Comparison of ENCODE assay signal across 1 cellular context in genomic region chr1:213051127-213051880, GRCh38.
TF ChIP-seq lines count a peak whose summit lies in the region.

TSS of gene RPS6KC1 (plus strand) at chr1:213051241. CDS start at chr1:213051405, 164 bp downstream.

TF ChIP-seq in HEK293, 187 proteins besides CTCF, POLR2A, EP300 and RAD21 (continued from another document and continues in another):
- TF ChIP-seq PRDM4 (tag by site-specific recombination; IDR thresholded peaks at IDR 0.05), result no peak
- no peak for TF ChIP-seq ZNF580 (tag by site-specific recombination; IDR thresholded peaks at IDR 0.05)
- no peak for TF ChIP-seq KLF7 (tag by site-specific recombination; IDR thresholded peaks at IDR 0.05; ENCODE audit: borderline replicate concordance)
- TF ChIP-seq TRIM28 (IDR thresholded peaks at IDR 0.05; ENCODE audit: borderline replicate concordance, low read length), result no peak
- TF ChIP-seq ZNF19 (tag by site-specific recombination; IDR thresholded peaks at IDR 0.05; ENCODE audit: low read depth), result no peak
- TF ChIP-seq ZNF302 (tag by site-specific recombination; IDR thresholded peaks at IDR 0.05; ENCODE audit: low read depth), result no peak
- peak; percentile 38 for TF ChIP-seq ZFHX2 (tag by site-specific recombination; conservative IDR thresholded peaks at IDR 0.05)
- TF ChIP-seq ZNF596 (tag by site-specific recombination; IDR thresholded peaks at IDR 0.05), result no peak
- TF ChIP-seq ZNF830 (tag by site-specific recombination; IDR thresholded peaks at IDR 0.05; ENCODE audit: low read depth), result no peak
- no peak for TF ChIP-seq SETDB1 (IDR thresholded peaks at IDR 0.05; ENCODE audit: insufficient read length, low read length)
- no peak for TF ChIP-seq ZNF157 (tag by site-specific recombination; IDR thresholded peaks at IDR 0.05)
- TF ChIP-seq ZNF548 (tag by site-specific recombination; IDR thresholded peaks at IDR 0.05), result no peak
- no peak for TF ChIP-seq ZNF645 (tag by site-specific recombination; IDR thresholded peaks at IDR 0.05)
- no peak for TF ChIP-seq ZNF670 (tag by site-specific recombination; IDR thresholded peaks at IDR 0.05; ENCODE audit: low read depth)
- TF ChIP-seq PRDM10 (tag by site-specific recombination; IDR thresholded peaks at IDR 0.05), result peak; percentile 25
- peak; percentile 80 for TF ChIP-seq ZNF398 (tag by site-specific recombination; IDR thresholded peaks at IDR 0.05)
- TF ChIP-seq ZNF560 (tag by site-specific recombination; IDR thresholded peaks at IDR 0.05; ENCODE audit: borderline replicate concordance), result no peak
- peak; percentile 51; the same call in 1 of the 2 replicates for TF ChIP-seq ZNF324 (tag by site-specific recombination; IDR thresholded peaks at IDR 0.05)
- no peak for TF ChIP-seq TCF7L2 (IDR thresholded peaks at IDR 0.05; ENCODE audit: borderline replicate concordance, low read depth, low read length)
- TF ChIP-seq ZNF335 (tag by site-specific recombination; conservative IDR thresholded peaks at IDR 0.05), result peak; percentile 84
- TF ChIP-seq ZNF629 (tag by site-specific recombination; IDR thresholded peaks at IDR 0.05), result peak; percentile 48; the same call in 1 of the 2 replicates
- TF ChIP-seq ZFP37 (tag by site-specific recombination; IDR thresholded peaks at IDR 0.05), result no peak
- TF ChIP-seq ZNF639 (tag by site-specific recombination; IDR thresholded peaks at IDR 0.05), result no peak
- TF ChIP-seq HIC1 (tag by site-specific recombination; IDR thresholded peaks at IDR 0.05), result no peak
- no peak for TF ChIP-seq PRDM2 (tag by site-specific recombination; IDR thresholded peaks at IDR 0.05; ENCODE audit: borderline replicate concordance)
- no peak for TF ChIP-seq ZNF138 (tag by site-specific recombination; IDR thresholded peaks at IDR 0.05; ENCODE audit: borderline replicate concordance)
- no peak for TF ChIP-seq ZNF292 (tag by site-specific recombination; IDR thresholded peaks at IDR 0.05; ENCODE audit: borderline replicate concordance, low read depth)
- peak; percentile 38; the same call in 1 of the 2 replicates for TF ChIP-seq ZNF501 (tag by site-specific recombination; IDR thresholded peaks at IDR 0.05)
- TF ChIP-seq ZBTB26 (tag by site-specific recombination; optimal IDR thresholded peaks at IDR 0.05), result peak; percentile 16
- TF ChIP-seq ZNF510 (tag by site-specific recombination; IDR thresholded peaks at IDR 0.05; ENCODE audit: insufficient replicate concordance), result peak; percentile 96
- peak; percentile 57; the same call in 1 of the 2 replicates for TF ChIP-seq PRDM1 (tag by site-specific recombination; IDR thresholded peaks at IDR 0.05)
- peak; percentile 41; the same call in 1 of the 2 replicates for TF ChIP-seq ZBTB7A (tag by site-specific recombination; IDR thresholded peaks at IDR 0.05; ENCODE audit: low read depth)
- peak; percentile 81 for TF ChIP-seq ZFP3 (tag by site-specific recombination; IDR thresholded peaks at IDR 0.05; ENCODE audit: low read depth)
- no peak for TF ChIP-seq YY2 (tag by site-specific recombination; IDR thresholded peaks at IDR 0.05)
- TF ChIP-seq HOXC10 (CRISPR knock-in tag; IDR thresholded peaks at IDR 0.05), result no peak
